In the genomic region with DNA sequence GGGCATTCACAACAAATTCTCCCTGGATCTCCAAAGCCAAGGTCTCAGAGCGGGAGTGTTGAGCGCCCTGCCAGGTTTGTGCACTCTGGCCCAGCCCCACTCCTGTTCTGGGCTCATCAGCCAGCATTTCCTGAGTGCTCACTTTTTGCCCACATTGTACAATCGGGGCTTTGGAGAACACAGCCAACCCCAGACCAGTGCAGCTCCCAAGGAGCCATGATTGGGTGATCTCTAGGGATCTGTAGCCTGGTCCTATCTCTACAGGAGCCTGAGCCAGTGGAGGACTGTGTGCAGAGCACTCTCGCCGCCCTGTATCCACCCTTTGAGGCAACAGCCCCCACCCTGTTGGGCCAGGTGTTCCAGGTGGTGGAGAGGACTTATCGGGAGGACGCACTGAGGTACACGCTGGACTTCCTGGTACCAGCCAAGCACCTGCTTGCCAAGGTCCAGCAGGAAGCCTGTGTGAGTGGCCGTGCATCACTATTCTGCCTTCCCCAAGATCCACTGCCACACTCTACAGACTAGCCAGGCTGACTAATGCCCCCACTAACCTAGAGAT, we compare ENCODE assay signal across 14 cellular contexts. TPM values are rescaled to one million over a fixed set of nuclear protein-coding genes. Genes with fewer than 3 reads are reported as not detected.
DNase-seq lines count a peak whose midpoint lies in the region; ATAC-seq, FAIRE-seq and TF ChIP-seq lines count a peak whose summit lies in the region.
"Had no signal": no experiment of that assay in that cellular context is flagged by ENCODE, and none has a peak within 500 bp of the region (broad histone marks: within the 10 kb centered on the region; RNA-seq: fewer than 3 reads in every experiment).

No MANE protein-coding gene starts in this region.

- H3K9me2 ChIP-seq in GM23248 (ENCODE audit: insufficient read depth) = no peaks in the 10 kb centered on the region

- H3K4me3 ChIP-seq in GM23248 (peak overlapping the region; percentile 87), left lung (no peak overlapping the region), small intestine (ENCODE audit: low read depth in 1 of 2, low read length in 2 of 2) (no peak overlapping the region)

- H2AFZ ChIP-seq in GM23248 = no peak overlapping the region

- H3K36me3 ChIP-seq in GM23248 (ENCODE audit: low read depth) = peaks cover 20% of the 10 kb centered on the region
- peaks cover 0 to 37% of the 10 kb centered on the region in 2 donors for H3K36me3 ChIP-seq in left lung
- H3K36me3 ChIP-seq in small intestine (ENCODE audit: control insufficient read depth in 2 of 2, insufficient read depth in 2 of 2, low read length in 2 of 2) = peaks cover 0 to 2% of the 10 kb centered on the region in 2 donors

- no peak for ATAC-seq in activated T-helper 17 cell treated with anti-CD3 and anti-CD28 coated beads, Interleukin-2, amount 50 U/mL, for 72 hours (replicated peaks)
- ATAC-seq in left lung (no peak), HG03460 (IDR thresholded peaks at IDR 0.05; ENCODE audit: unreplicated experiment) (no peak)
- no peak for ATAC-seq in stimulated activated memory B cell treated with anti-CD40 and anti-IgM and Interleukin-4, amounts not matched to agents 10 μg/mL and 1 μg/mL and 100 μg/mL, for 72 hours
- ATAC-seq: activated CD4-positive, CD25-positive, alpha-beta regulatory T cell treated with anti-CD3 and anti-CD28 coated beads, Interleukin-2, amount 50 U/mL, for 24 hours; activated naive CD4-positive, alpha-beta T cell treated with anti-CD3 and anti-CD28 coated beads, Interleukin-2, amount 50 U/mL, for 72 hours had no signal

- peaks cover 43% of the 10 kb centered on the region for H3K27me3 Mint-ChIP-seq in activated T-helper 17 cell treated with anti-CD3 and anti-CD28 coated beads, Interleukin-2, amount 50 U/mL, for 72 hours
- H3K27me3 Mint-ChIP-seq in stimulated activated memory B cell treated with anti-CD40 and anti-IgM and Interleukin-4, amounts not matched to agents 10 μg/mL and 1 μg/mL and 100 μg/mL, for 72 hours = peaks cover 54% of the 10 kb centered on the region

- peak overlapping the region; percentile 76 for H3K4me3 Mint-ChIP-seq in activated T-helper 17 cell treated with anti-CD3 and anti-CD28 coated beads, Interleukin-2, amount 50 U/mL, for 72 hours
- no peak overlapping the region for H3K4me3 Mint-ChIP-seq in stimulated activated memory B cell treated with anti-CD40 and anti-IgM and Interleukin-4, amounts not matched to agents 10 μg/mL and 1 μg/mL and 100 μg/mL, for 72 hours

- H3F3A ChIP-seq in GM23248 (ENCODE audit: insufficient read depth) = peaks cover 28% of the 10 kb centered on the region

- in situ Hi-C loops in GM23248 (cut with MboI) = no loop called here

- peak overlapping the region; percentile 96 for H3K9ac ChIP-seq in GM23248

- H3K27ac Mint-ChIP-seq in activated T-helper 17 cell treated with anti-CD3 and anti-CD28 coated beads, Interleukin-2, amount 50 U/mL, for 72 hours = no peak overlapping the region
- no peak overlapping the region for H3K27ac Mint-ChIP-seq in stimulated activated memory B cell treated with anti-CD40 and anti-IgM and Interleukin-4, amounts not matched to agents 10 μg/mL and 1 μg/mL and 100 μg/mL, for 72 hours
- H3K27ac Mint-ChIP-seq: activated naive CD4-positive, alpha-beta T cell treated with anti-CD3 and anti-CD28 coated beads, Interleukin-2, amount 50 U/mL, for 72 hours had no signal

- no peaks in the 10 kb centered on the region for H4K20me1 ChIP-seq in GM23248 (ENCODE audit: insufficient read depth)

- DNase-seq in GM23248 = no peak
- DNase-seq in left lung = no peak
- DNase-seq in small intestine = peak; percentile 74
- DNase-seq in hypothalamus (lab: John Stamatoyannopoulos, UW) = no peak
- DNase-seq in T1000 (lab: John Stamatoyannopoulos, UW) = no peak
- DNase-seq: DMS79, islet precursor cell, NCI-H2107 had no signal

- H3K9me3 ChIP-seq in GM23248 (ENCODE audit: low read depth) = no peaks in the 10 kb centered on the region
- H3K9me3 ChIP-seq in left lung = no peaks in the 10 kb centered on the region
- no peaks in the 10 kb centered on the region for H3K9me3 ChIP-seq in small intestine (ENCODE audit: control insufficient read depth, low read depth)

- no peak for TF ChIP-seq CTCF in left lung (IDR thresholded peaks at IDR 0.05)

- H3K27ac ChIP-seq in GM23248 (peak overlapping the region; percentile 100), left lung (peak overlapping the region; percentile 88 to 89), small intestine (ENCODE audit: low read depth in 1 of 2, low read length in 1 of 2) (peak overlapping the region in 1 of 2 donors; percentile 88)

- no peak for FAIRE-seq in small intestine (lab: Jason Lieb, UNC)

- no peaks in the 10 kb centered on the region for H3K9me3 Mint-ChIP-seq in activated T-helper 17 cell treated with anti-CD3 and anti-CD28 coated beads, Interleukin-2, amount 50 U/mL, for 72 hours
- H3K9me3 Mint-ChIP-seq in stimulated activated memory B cell treated with anti-CD40 and anti-IgM and Interleukin-4, amounts not matched to agents 10 μg/mL and 1 μg/mL and 100 μg/mL, for 72 hours = no peaks in the 10 kb centered on the region
- H3K9me3 Mint-ChIP-seq: activated naive CD4-positive, alpha-beta T cell treated with anti-CD3 and anti-CD28 coated beads, Interleukin-2, amount 50 U/mL, for 72 hours had no signal

- intact Hi-C loops in left lung (cut with DNase I) = no loop called here

- H3K4me1 Mint-ChIP-seq in activated T-helper 17 cell treated with anti-CD3 and anti-CD28 coated beads, Interleukin-2, amount 50 U/mL, for 72 hours = peaks cover 9% of the 10 kb centered on the region
- peaks cover 48% of the 10 kb centered on the region for H3K4me1 Mint-ChIP-seq in stimulated activated memory B cell treated with anti-CD40 and anti-IgM and Interleukin-4, amounts not matched to agents 10 μg/mL and 1 μg/mL and 100 μg/mL, for 72 hours

- H3K36me3 Mint-ChIP-seq in activated T-helper 17 cell treated with anti-CD3 and anti-CD28 coated beads, Interleukin-2, amount 50 U/mL, for 72 hours (ENCODE audit: low read depth) = peaks cover 6% of the 10 kb centered on the region
- H3K36me3 Mint-ChIP-seq in stimulated activated memory B cell treated with anti-CD40 and anti-IgM and Interleukin-4, amounts not matched to agents 10 μg/mL and 1 μg/mL and 100 μg/mL, for 72 hours = no peaks in the 10 kb centered on the region
- H3K36me3 Mint-ChIP-seq: activated naive CD4-positive, alpha-beta T cell treated with anti-CD3 and anti-CD28 coated beads, Interleukin-2, amount 50 U/mL, for 72 hours had no signal

- 91 to 94% methylated on average over 9 of the region's 9 CpGs for WGBS in GM23248 (ENCODE audit: low coverage in 1 of 2, low lambda C conversion rate in 2 of 2, missing lambda C conversion rate in 2 of 2), 2 experiments
- WGBS in small intestine, 3 donors = 39 to 65% (median 51%) methylated on average over 9 of the region's 9 CpGs

- peaks cover 26% of the 10 kb centered on the region for H3K4me1 ChIP-seq in GM23248 (ENCODE audit: insufficient read depth)
- peaks cover 17 to 44% of the 10 kb centered on the region in 2 donors for H3K4me1 ChIP-seq in left lung
- peaks cover 0 to 4% of the 10 kb centered on the region in 2 donors for H3K4me1 ChIP-seq in small intestine (ENCODE audit: control insufficient read depth in 2 of 2, insufficient read depth in 1 of 2, low read depth in 1 of 2, low read length in 1 of 2)

- H3K79me2 ChIP-seq in GM23248 (ENCODE audit: insufficient read depth) = peaks cover 41% of the 10 kb centered on the region

- H3K27me3 ChIP-seq in GM23248 (replicated peaks; ENCODE audit: insufficient read depth) (no peaks in the 10 kb centered on the region), left lung (peaks cover 4 to 21% of the 10 kb centered on the region in 2 donors), small intestine (ENCODE audit: control insufficient read depth in 2 of 2, insufficient read depth in 2 of 2, low read length in 2 of 2) (no peaks in the 10 kb centered on the region)

- peak overlapping the region; percentile 99 for H3K4me2 ChIP-seq in GM23248 (ENCODE audit: unreplicated experiment)

RNA-seq across cellular contexts. Expression of a gene that starts 2.8 kb away (rescaled TPM):
- total RNA-seq in GM23248 (2014; rRNA removed; shearing (Covaris generic)) = 56.6 and 68.3 TPM in 2 replicates
- 22.4 and 23.9 TPM in 2 replicates for polyA plus RNA-seq in GM23248 (2016; fragmentation: Nextera tagmentation; extraction: Ambion mirVana)
- under 1 TPM in 1 of 2 donors, not detected in 1; 0.26 TPM for total RNA-seq in activated T-helper 17 cell treated with anti-CD3 and anti-CD28 coated beads, Interleukin-2, amount 50 U/mL, for 72 hours
- total RNA-seq in left lung = 10 to 100 TPM; 34.7 to 41.5 TPM
- 10 to 100 TPM in 1 of 3 donors, 1 to 10 TPM in 2; 2.2 to 10.8 (median 3.5) TPM for polyA plus RNA-seq in small intestine

RNA-seq across cellular contexts. Expression of a gene that starts 15.2 kb away (rescaled TPM):
- not detected in 2 replicates for total RNA-seq in GM23248 (2014; rRNA removed; shearing (Covaris generic))
- polyA plus RNA-seq in GM23248 (2016; fragmentation: Nextera tagmentation; extraction: Ambion mirVana) (not detected in 2 replicates), small intestine (not detected)
- total RNA-seq in activated T-helper 17 cell treated with anti-CD3 and anti-CD28 coated beads, Interleukin-2, amount 50 U/mL, for 72 hours = not detected
- total RNA-seq in left lung = not detected
- total RNA-seq: activated naive CD4-positive, alpha-beta T cell treated with anti-CD3 and anti-CD28 coated beads, Interleukin-2, amount 50 U/mL, for 72 hours; RPMI7951 had no signal

RNA-seq across cellular contexts. Expression of a gene that starts 25.6 kb away (rescaled TPM):
- total RNA-seq in GM23248 (2014; rRNA removed; shearing (Covaris generic)) = 15.9 and 24.0 TPM in 2 replicates
- polyA plus RNA-seq in GM23248 (2016; fragmentation: Nextera tagmentation; extraction: Ambion mirVana) (1.6 and 1.8 TPM in 2 replicates), small intestine (10 to 100 TPM; 56.0 to 69.8 (median 63.2) TPM)
- 10 to 100 TPM in 1 of 2 donors, 1 to 10 TPM in 1; 9.6 to 18.3 TPM for total RNA-seq in activated T-helper 17 cell treated with anti-CD3 and anti-CD28 coated beads, Interleukin-2, amount 50 U/mL, for 72 hours
- total RNA-seq in left lung = 10 to 100 TPM; 33.7 to 40.8 TPM

RNA-seq across cellular contexts. Expression of a gene that starts 28.0 kb away (rescaled TPM):
- total RNA-seq in GM23248 (2014; rRNA removed; shearing (Covaris generic)) = 0.97 TPM in 1 of 2 replicates, not detected in the other
- polyA plus RNA-seq in GM23248 (2016; fragmentation: Nextera tagmentation; extraction: Ambion mirVana) = 0.18 TPM in 1 of 2 replicates, not detected in the other
- not detected for total RNA-seq in activated T-helper 17 cell treated with anti-CD3 and anti-CD28 coated beads, Interleukin-2, amount 50 U/mL, for 72 hours
- under 1 TPM; 0.58 to 0.85 TPM for total RNA-seq in left lung
- polyA plus RNA-seq in small intestine = 100 to 1,000 TPM in 2 of 3 donors, 10 to 100 TPM in 1; 57.9 to 245 (median 133) TPM
- total RNA-seq: RPMI7951 had no signal

RNA-seq across cellular contexts. Expression of a gene that starts 30.7 kb away (rescaled TPM):
- total RNA-seq in GM23248 (2014; rRNA removed; shearing (Covaris generic)) = not detected in 2 replicates
- polyA plus RNA-seq in GM23248 (2016; fragmentation: Nextera tagmentation; extraction: Ambion mirVana) = not detected in 2 replicates
- total RNA-seq in activated T-helper 17 cell treated with anti-CD3 and anti-CD28 coated beads, Interleukin-2, amount 50 U/mL, for 72 hours = not detected
- total RNA-seq in left lung = not detected
- polyA plus RNA-seq in small intestine = under 1 TPM in 1 of 3 donors, not detected in 2; 0.04 TPM
- total RNA-seq: activated naive CD4-positive, alpha-beta T cell treated with anti-CD3 and anti-CD28 coated beads, Interleukin-2, amount 50 U/mL, for 72 hours; RPMI7951 had no signal

Comparison
In these comparisons a context has a peak if more than half of its experiments do, and no peak if none do; other contexts are left out.
1. RNA of a gene that starts 2.8 kb away (total RNA-seq): 56.6 to 68.3 TPM in GM23248 and 34.7 to 41.5 TPM in left lung; 0.26 TPM in activated T-helper 17 cell treated with anti-CD3 and anti-CD28 coated beads, Interleukin-2, amount 50 U/mL, for 72 hours; every median in the first group is over 10 times any median in the second.